13 cellular contexts compared by ENCODE assay signal in genomic region chr2:56971383-56971974, GRCh38.
DNase-seq lines count a peak whose midpoint lies in the region; ATAC-seq, FAIRE-seq and TF ChIP-seq lines count a peak whose summit lies in the region.
"Had no signal": no experiment of that assay in that cellular context is flagged by ENCODE, and none has a peak within 500 bp of the region (broad histone marks: within the 10 kb centered on the region; RNA-seq: fewer than 3 reads in every experiment).

No MANE protein-coding gene starts in this region.

- H3K9ac ChIP-seq in kidney (ENCODE audit: low read length in 2 of 2): no peak overlapping the region
- H3K9ac ChIP-seq: KMS-11 had no signal

- ATAC-seq in HG02870 (IDR thresholded peaks at IDR 0.05; ENCODE audit: unreplicated experiment): no peak

- WGBS in small intestine, 3 donors: 24 to 46% (median 41%) methylated on average over 3 of the region's 3 CpGs
- WGBS in thyroid gland, 2 donors: 69 to 70% methylated on average over 3 of the region's 3 CpGs

- FAIRE-seq in TTC549 (lab: Jason Lieb, UNC): peak; percentile 11
- FAIRE-seq in kidney (lab: Jason Lieb, UNC): peak; percentile 53
- peak; percentile 71 for FAIRE-seq in small intestine (lab: Jason Lieb, UNC)

- no peak for TF ChIP-seq POLR2A in thyroid gland (IDR thresholded peaks at IDR 0.05)

- no peak overlapping the region for H3K27ac ChIP-seq in kidney (ENCODE audit: low read depth in 2 of 2, low read length in 2 of 2)
- no peak overlapping the region for H3K27ac ChIP-seq in small intestine (ENCODE audit: low read depth in 1 of 2, low read length in 1 of 2)
- no peak overlapping the region for H3K27ac ChIP-seq in thyroid gland
- H3K27ac ChIP-seq: KMS-11 had no signal

- H3K27me3 ChIP-seq in small intestine (ENCODE audit: control insufficient read depth in 2 of 2, insufficient read depth in 2 of 2, low read length in 2 of 2) (no peaks in the 10 kb centered on the region), thyroid gland (no peaks in the 10 kb centered on the region)

- peak; percentile 7 for DNase-seq in DMS53 treated with DMSO at 0.1 percent for 48 hours (lab: John Stamatoyannopoulos, UW; ENCODE audit: unreplicated experiment)
- no peak for DNase-seq in kidney
- no peak for DNase-seq in small intestine
- DNase-seq in NK-92 (lab: John Stamatoyannopoulos, UW; ENCODE audit: unreplicated experiment): no peak
- no peak for DNase-seq in thyroid gland
- DNase-seq: CD8-positive, alpha-beta memory T cell; DND-41; GF-D8; HCEC 1CT; HFFc6 had no signal

- TF ChIP-seq CTCF in kidney (IDR thresholded peaks at IDR 0.05; ENCODE audit: borderline replicate concordance, extremely low read depth, insufficient read depth) (no peak), thyroid gland (IDR thresholded peaks at IDR 0.05) (no peak)

- H3K9me3 ChIP-seq in kidney (ENCODE audit: control insufficient read depth in 1 of 2, low read length in 2 of 2) (no peaks in the 10 kb centered on the region), small intestine (ENCODE audit: control insufficient read depth, low read depth) (no peaks in the 10 kb centered on the region), thyroid gland (no peaks in the 10 kb centered on the region)

- H3K4me3 ChIP-seq in kidney (ENCODE audit: low read length in 2 of 2) (no peak overlapping the region), small intestine (ENCODE audit: low read depth in 1 of 2, low read length in 2 of 2) (no peak overlapping the region), thyroid gland (replicated peaks in 1 of 3) (no peak overlapping the region)

- intact Hi-C loops in kidney (cut with DNase I) (no loop called here), thyroid gland (cut with DNase I) (no loop called here)

- H3K36me3 ChIP-seq in kidney (ENCODE audit: control insufficient read depth in 1 of 2, insufficient read depth in 2 of 2, low read length in 2 of 2): no peaks in the 10 kb centered on the region
- no peaks in the 10 kb centered on the region for H3K36me3 ChIP-seq in small intestine (ENCODE audit: control insufficient read depth in 2 of 2, insufficient read depth in 2 of 2, low read length in 2 of 2)
- no peaks in the 10 kb centered on the region for H3K36me3 ChIP-seq in thyroid gland

- H3K4me1 ChIP-seq in kidney (ENCODE audit: control insufficient read depth in 1 of 2, insufficient read depth in 1 of 2, low read depth in 1 of 2, low read length in 2 of 2) (no peaks in the 10 kb centered on the region), small intestine (ENCODE audit: control insufficient read depth in 2 of 2, insufficient read depth in 1 of 2, low read depth in 1 of 2, low read length in 1 of 2) (no peaks in the 10 kb centered on the region), thyroid gland (no peaks in the 10 kb centered on the region)
